Comparison of ENCODE assay signal across 10 cellular contexts in the genomic region with DNA sequence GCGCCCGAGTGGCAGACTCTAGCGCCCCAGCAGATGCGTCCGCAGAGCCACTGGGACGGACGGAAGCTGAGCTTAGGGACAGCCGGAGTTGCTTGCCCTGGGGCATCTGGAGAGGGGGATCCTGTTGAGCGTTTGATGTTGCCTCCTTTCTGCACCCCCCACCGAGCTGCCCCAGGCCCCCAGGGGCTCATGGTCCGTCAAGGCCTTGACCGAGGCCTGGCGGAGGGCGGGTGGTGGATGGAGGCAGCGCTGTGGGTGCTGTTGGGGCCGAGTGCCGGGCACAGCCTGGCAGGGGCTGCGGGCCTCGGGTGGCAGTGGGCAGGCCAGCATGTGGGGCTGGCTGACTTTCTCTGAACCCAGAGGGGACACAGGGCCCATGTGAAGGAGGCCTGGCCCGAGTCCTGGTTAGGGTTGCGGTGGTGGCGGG. TPM values are rescaled to one million over a fixed set of nuclear protein-coding genes. Genes with fewer than 3 reads are reported as not detected.
DNase-seq lines count a peak whose midpoint lies in the region; ATAC-seq and TF ChIP-seq lines count a peak whose summit lies in the region.
"Had no signal": no experiment of that assay in that cellular context is flagged by ENCODE, and none has a peak within 500 bp of the region (broad histone marks: within the 10 kb centered on the region; RNA-seq: fewer than 3 reads in every experiment).

No MANE protein-coding gene starts in this region.

- H3K4me3 ChIP-seq in HFF-Myc (replicated peaks; ENCODE audit: low read depth, low read length) (peak overlapping the region; percentile 60), testis (no peak overlapping the region)
- peak overlapping the region; percentile 94 for H3K4me3 ChIP-seq in naive thymus-derived CD4-positive, alpha-beta T cell (ENCODE audit: low read length)

- H3K4me1 Mint-ChIP-seq in activated naive CD8-positive, alpha-beta T cell (ENCODE audit: low read depth) = peaks cover 33% of the 10 kb centered on the region
- H3K4me1 Mint-ChIP-seq in naive thymus-derived CD4-positive, alpha-beta T cell = peaks cover 22 to 48% (median 31%) of the 10 kb centered on the region in 7 donors

- H3K27ac Mint-ChIP-seq in activated naive CD8-positive, alpha-beta T cell = peak overlapping the region; percentile 93
- peak overlapping the region; percentile 90 to 99 (median 97) for H3K27ac Mint-ChIP-seq in naive thymus-derived CD4-positive, alpha-beta T cell

- POLR2A ChIA-PET in naive thymus-derived CD4-positive, alpha-beta T cell (lab: Charles Lee) = interaction anchor here (0.6 to 1.8 kb wide), 5 partner anchors 22 to 109 kb away, joined by 3 to 6 read pairs (median 3); no protein-coding TSS in a partner anchor

- DNase-seq in HFF-Myc (ENCODE audit: extremely low read depth, low read depth) = no peak
- DNase-seq in naive thymus-derived CD4-positive, alpha-beta T cell = no peak
- DNase-seq in cerebellum (ENCODE audit: low spot score) = no peak
- no peak for DNase-seq in testis
- DNase-seq in AML-193 (lab: John Stamatoyannopoulos, UW) = no peak
- no peak for DNase-seq in HuH-7.5 (ENCODE audit: low spot score)
- DNase-seq: occipital lobe, uterus had no signal

- 81 to 89% methylated on average over 16 to 22 of the region's 22 CpGs for WGBS in testis, 2 donors

- H3K9me3 Mint-ChIP-seq in activated naive CD8-positive, alpha-beta T cell (ENCODE audit: low read depth) = no peaks in the 10 kb centered on the region
- peaks cover 0 to 1% (median 0%) of the 10 kb centered on the region in 11 donors for H3K9me3 Mint-ChIP-seq in naive thymus-derived CD4-positive, alpha-beta T cell

- H3K27ac ChIP-seq in C4-2B (peak overlapping the region; percentile 4; the same call in 1 of the 2 replicates), testis (no peak overlapping the region)
- H3K27ac ChIP-seq in naive thymus-derived CD4-positive, alpha-beta T cell (ENCODE audit: low read depth, low read length) = peak overlapping the region; percentile 98

- no peak for TF ChIP-seq CTCF in C4-2B (conservative IDR thresholded peaks at IDR 0.05)
- no peak for TF ChIP-seq CTCF in HFF-Myc (IDR thresholded peaks at IDR 0.05; ENCODE audit: low read depth, low read length, missing control alignments)
- no peak for TF ChIP-seq CTCF in testis (IDR thresholded peaks at IDR 0.05)

- no peaks in the 10 kb centered on the region for H3K36me3 Mint-ChIP-seq in activated naive CD8-positive, alpha-beta T cell
- peaks cover 0 to 9% (median 0%) of the 10 kb centered on the region in 5 donors for H3K36me3 Mint-ChIP-seq in naive thymus-derived CD4-positive, alpha-beta T cell

- no peaks in the 10 kb centered on the region for H3K27me3 Mint-ChIP-seq in activated naive CD8-positive, alpha-beta T cell
- peaks cover 0 to 2% (median 0%) of the 10 kb centered on the region in 5 donors for H3K27me3 Mint-ChIP-seq in naive thymus-derived CD4-positive, alpha-beta T cell

- TF ChIP-seq POLR2A in testis (IDR thresholded peaks at IDR 0.05) = no peak

- H3K4me1 ChIP-seq in naive thymus-derived CD4-positive, alpha-beta T cell (ENCODE audit: control insufficient read depth in 2 of 2, insufficient read depth in 2 of 2, low read length in 2 of 2) = peaks cover 21 to 33% of the 10 kb centered on the region in 2 donors
- H3K4me1 ChIP-seq in testis = peaks cover 19% of the 10 kb centered on the region

- H3K27me3 ChIP-seq in naive thymus-derived CD4-positive, alpha-beta T cell (ENCODE audit: control insufficient read depth in 2 of 2, insufficient read depth in 2 of 2, low read length in 2 of 2) = no peaks in the 10 kb centered on the region
- no peaks in the 10 kb centered on the region for H3K27me3 ChIP-seq in testis
- H3K27me3 ChIP-seq: uterus had no signal

- H3K4me3 Mint-ChIP-seq in activated naive CD8-positive, alpha-beta T cell = peak overlapping the region; percentile 92
- H3K4me3 Mint-ChIP-seq in naive thymus-derived CD4-positive, alpha-beta T cell = peak overlapping the region; percentile 91 to 100 (median 96)

- CTCF ChIA-PET in naive thymus-derived CD4-positive, alpha-beta T cell (lab: Charles Lee) = interaction anchor here (1.6 kb wide), 1 partner anchor 14 kb away, joined by 7 read pairs; no protein-coding TSS in a partner anchor

- no peak for ATAC-seq in naive thymus-derived CD4-positive, alpha-beta T cell

- no peaks in the 10 kb centered on the region for H3K9me3 ChIP-seq in naive thymus-derived CD4-positive, alpha-beta T cell (ENCODE audit: control insufficient read depth in 2 of 3, low read length in 3 of 3)
- H3K9me3 ChIP-seq in testis = no peaks in the 10 kb centered on the region
- H3K9me3 ChIP-seq: uterus had no signal

- peaks cover 0 to 12% (median 0%) of the 10 kb centered on the region in 3 experiments for H3K36me3 ChIP-seq in naive thymus-derived CD4-positive, alpha-beta T cell (ENCODE audit: control insufficient read depth in 2 of 3, insufficient read depth in 3 of 3, low read length in 3 of 3)
- no peaks in the 10 kb centered on the region for H3K36me3 ChIP-seq in testis (ENCODE audit: low read depth, missing control alignments)
- H3K36me3 ChIP-seq: uterus had no signal

- intact Hi-C loops in naive thymus-derived CD4-positive, alpha-beta T cell (cut with micrococcal nuclease) = loop anchor here (2.0 kb wide), 4 partner anchors 15 to 207 kb away; a partner anchor contains a TSS
- intact Hi-C loops in testis (cut with DNase I; ENCODE audit: low total_unique reads) = no loop called here

RNA-seq across cellular contexts. Expression of a gene that starts 2.7 kb away (rescaled TPM):
- 100 to 1,000 TPM; 109 to 145 (median 117) TPM for total RNA-seq in naive thymus-derived CD4-positive, alpha-beta T cell
- 10 to 100 TPM; 18.1 to 45.3 TPM for polyA plus RNA-seq in naive thymus-derived CD4-positive, alpha-beta T cell
- total RNA-seq in cerebellum = 40.3 TPM
- total RNA-seq in testis = 100 to 1,000 TPM; 159 to 287 TPM
- polyA plus RNA-seq in testis (ENCODE audit: insufficient read depth, low read depth, low replicate concordance) = 178 TPM

RNA-seq across cellular contexts. Expression of a gene that starts 38.5 kb away (rescaled TPM):
- total RNA-seq in naive thymus-derived CD4-positive, alpha-beta T cell = 10 to 100 TPM in 2 of 5 experiments, 1 to 10 TPM in 3; 3.5 to 13.5 (median 6.1) TPM
- polyA plus RNA-seq in naive thymus-derived CD4-positive, alpha-beta T cell = 1 to 10 TPM; 2.2 to 5.9 TPM
- total RNA-seq in cerebellum (4.0 TPM), testis (10 to 100 TPM; 10.6 to 16.7 TPM)
- 1.1 TPM for polyA plus RNA-seq in testis (ENCODE audit: insufficient read depth, low read depth, low replicate concordance)

RNA-seq across cellular contexts. Expression of a gene that starts 38.5 kb away (rescaled TPM):
- 10 to 100 TPM; 17.6 to 35.5 (median 23.0) TPM for total RNA-seq in naive thymus-derived CD4-positive, alpha-beta T cell
- 10 to 100 TPM; 11.8 to 12.8 TPM for polyA plus RNA-seq in naive thymus-derived CD4-positive, alpha-beta T cell
- total RNA-seq in cerebellum = 19.6 TPM
- 100 to 1,000 TPM in 1 of 2 donors, 10 to 100 TPM in 1; 80.1 to 108 TPM for total RNA-seq in testis
- 50.1 TPM for polyA plus RNA-seq in testis (ENCODE audit: insufficient read depth, low read depth, low replicate concordance)

RNA-seq across cellular contexts. Expression of a gene that starts 58.4 kb away (rescaled TPM):
- total RNA-seq in naive thymus-derived CD4-positive, alpha-beta T cell = 100 to 1,000 TPM in 4 of 5 experiments, 10 to 100 TPM in 1; 92.9 to 175 (median 127) TPM
- 100 to 1,000 TPM; 135 to 140 TPM for polyA plus RNA-seq in naive thymus-derived CD4-positive, alpha-beta T cell
- total RNA-seq in cerebellum = 37.5 TPM
- total RNA-seq in testis = 100 to 1,000 TPM; 127 to 140 TPM
- polyA plus RNA-seq in testis (ENCODE audit: insufficient read depth, low read depth, low replicate concordance) = 51.1 TPM

Comparison
In these comparisons a context has a peak if more than half of its experiments do, and no peak if none do; other contexts are left out.
1. H3K27ac ChIP-seq: peak in C4-2B (single experiment) and naive thymus-derived CD4-positive, alpha-beta T cell (single experiment); none in testis (0 of 2).
2. H3K4me3 ChIP-seq: peak in HFF-Myc (single experiment) and naive thymus-derived CD4-positive, alpha-beta T cell (single experiment); none in testis (0 of 2).